ENCODE assay signal across 8 cellular contexts in genomic region chr12:47748507-47748828, GRCh38. TPM values are rescaled to one million over a fixed set of nuclear protein-coding genes. Genes with fewer than 3 reads are reported as not detected.
"Had no signal": no experiment of that assay in that cellular context is flagged by ENCODE, and none has a peak within 500 bp of the region (broad histone marks: within the 10 kb centered on the region; RNA-seq: fewer than 3 reads in every experiment).

No MANE protein-coding gene starts in this region.

- DNase-seq: H9, HCEC 1CT, HFFc6, IMR-90 had no signal

- H3K4me2 ChIP-seq: GM23338 had no signal

- H3K4me3 Mint-ChIP-seq: GM23338, H9, HFFc6 had no signal

- ATAC-seq: GM23338, K562 had no signal

- H3K9me3 Mint-ChIP-seq: GM23338, H9, HFFc6 had no signal

- H3K4me3 ChIP-seq: GM23338, K562 had no signal

- H3K27ac Mint-ChIP-seq: GM23338, HFFc6 had no signal

- H2AFZ ChIP-seq: GM23338 had no signal

RNA-seq across cellular contexts. Expression of gene ENDOU, which starts 23.2 kb away (rescaled TPM):
- total RNA-seq: GM23338, H1, H9, HT-29, K562 had no signal
- polyA plus RNA-seq: GM23338, H1 had no signal
